2 cellular contexts compared by ENCODE assay signal in the genomic region with DNA sequence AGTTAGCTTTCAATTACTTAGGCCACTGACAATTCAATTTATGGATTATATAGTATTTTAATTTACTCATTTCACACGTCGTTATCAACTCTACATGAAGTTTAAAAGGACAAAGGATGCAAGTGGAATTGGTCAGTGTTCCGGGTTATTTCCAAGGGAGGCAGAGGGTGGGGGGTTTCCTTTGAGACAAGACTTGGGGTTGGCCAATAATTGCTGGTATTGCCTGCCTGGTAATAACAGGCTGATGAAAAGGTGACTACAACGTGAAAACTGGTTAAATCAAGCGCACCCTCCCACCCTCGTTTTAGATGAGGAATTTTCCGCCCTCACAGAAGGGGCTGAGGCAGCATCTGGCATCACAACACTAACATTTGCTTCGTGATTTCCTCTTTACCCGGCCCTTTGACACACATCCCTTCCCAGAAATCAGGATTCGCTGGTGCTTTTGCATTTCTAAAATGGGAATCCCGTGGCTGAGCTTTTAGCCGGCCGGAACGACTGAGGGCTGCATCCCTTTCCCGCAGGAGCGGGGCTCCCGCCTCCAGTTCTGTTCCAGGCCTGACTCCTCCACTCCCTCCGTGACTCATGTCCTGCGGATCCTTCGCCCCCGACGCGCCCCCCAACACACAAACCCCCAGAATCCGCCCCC.
TF ChIP-seq lines count a peak whose summit lies in the region.

No MANE protein-coding gene starts in this region.

TF ChIP-seq in A549, 52 proteins besides CTCF, POLR2A, EP300 and RAD21:
- TF ChIP-seq FOSL2 (IDR thresholded peaks at IDR 0.05) (no peak), FOSL2 (CRISPR knock-in tag; IDR thresholded peaks at IDR 0.05) (peak; percentile 39), NR3C1 (IDR thresholded peaks at IDR 0.05) (no peak), TP53 (CRISPR knock-in tag; IDR thresholded peaks at IDR 0.05) (no peak), RARB (CRISPR knock-in tag; IDR thresholded peaks at IDR 0.05) (no peak)

TF ChIP-seq in GM12891, 5 proteins besides CTCF, POLR2A, EP300 and RAD21:
- TF ChIP-seq SPI1 (IDR thresholded peaks at IDR 0.05; ENCODE audit: low read depth, low read length) (no peak), TAF1 (IDR thresholded peaks at IDR 0.05; ENCODE audit: low read depth, low read length) (no peak), POLR2AphosphoS5 (IDR thresholded peaks at IDR 0.05; ENCODE audit: low read depth, low read length) (no peak), POU2F2 (IDR thresholded peaks at IDR 0.05; ENCODE audit: low read depth, low read length) (no peak), PAX5 (IDR thresholded peaks at IDR 0.05; ENCODE audit: insufficient read depth, low read length, severe bottlenecking) (no peak)
